Comparison of ENCODE assay signal across 26 cellular contexts in the genomic region with DNA sequence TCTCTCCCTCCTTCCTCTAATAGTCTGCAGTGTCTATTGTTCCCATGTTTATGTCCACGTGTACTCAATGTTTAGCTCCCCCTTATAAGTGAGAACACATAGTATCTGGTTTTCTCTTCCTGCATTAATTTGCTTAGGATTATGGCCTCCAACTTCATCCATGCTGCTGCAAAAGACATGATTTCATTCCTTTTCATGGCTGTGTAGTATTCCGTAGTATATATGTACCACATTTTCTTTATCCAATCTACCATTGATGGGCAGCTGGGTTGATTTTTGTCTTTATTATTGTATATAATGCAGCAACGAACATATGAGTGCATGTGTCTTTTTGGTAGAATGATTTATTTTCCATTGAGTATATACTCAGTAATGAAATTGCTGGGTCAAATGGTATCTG. TPM values are rescaled to one million over a fixed set of nuclear protein-coding genes. Genes with fewer than 3 reads are reported as not detected.
"Had no signal": no experiment of that assay in that cellular context is flagged by ENCODE, and none has a peak within 500 bp of the region (broad histone marks: within the 10 kb centered on the region; RNA-seq: fewer than 3 reads in every experiment).

No MANE protein-coding gene starts in this region.

- H3K27ac ChIP-seq: colonic mucosa, epithelial cell of prostate, esophagus squamous epithelium, gastrocnemius medialis, heart right ventricle, left lung, lower lobe of right lung had no signal

- H3K36me3 ChIP-seq: colonic mucosa, esophagus squamous epithelium, gastrocnemius medialis, heart right ventricle, left lung, lower lobe of right lung had no signal

- H3K4me1 ChIP-seq: colonic mucosa, gastrocnemius medialis had no signal

- H3K4me3 ChIP-seq: colonic mucosa, esophagus squamous epithelium, gastrocnemius medialis, heart right ventricle, left lung, lower lobe of right lung, mucosa of descending colon had no signal

- H3K9me3 ChIP-seq: colonic mucosa, esophagus squamous epithelium, gastrocnemius medialis, lower lobe of right lung, mucosa of descending colon had no signal

- ATAC-seq: effector memory CD8-positive, alpha-beta T cell; esophagus mucosa; gastrocnemius medialis; heart right ventricle; left cardiac atrium; left lung; left ventricle myocardium superior; lower lobe of right lung; mucosa of descending colon had no signal

- FAIRE-seq: endometrium, islet of Langerhans, keratinocyte had no signal

- DNase-seq: colonic mucosa; cortex of kidney; effector CD8-positive, alpha-beta T cell; effector memory CD8-positive, alpha-beta T cell; endodermal cell; erythroblast; esophagus squamous epithelium; foreskin fibroblast; foreskin melanocyte; gastrocnemius medialis; glutamatergic neuron; head of caudate nucleus; heart right ventricle; hippocampal formation; left cardiac atrium; left lung; left ventricle myocardium superior; lower lobe of right lung; mesenchymal stem cell; mucosa of descending colon; naive B cell had no signal

- H3K27me3 ChIP-seq: colonic mucosa, esophagus squamous epithelium, left lung had no signal

RNA-seq across cellular contexts. Expression of a gene that starts 13.8 kb away (rescaled TPM):
- polyA plus RNA-seq: heart right ventricle had no signal
